In genomic region chr2:187916799-187917198, GRCh38 we compare ENCODE assay signal across 18 cellular contexts.
"Had no signal": no experiment of that assay in that cellular context is flagged by ENCODE, and none has a peak within 500 bp of the region (broad histone marks: within the 10 kb centered on the region; RNA-seq: fewer than 3 reads in every experiment).

No MANE protein-coding gene starts in this region.

- H3K9me3 ChIP-seq: gastrocnemius medialis, left lung, prostate gland, right atrium auricular region, sigmoid colon, thoracic aorta, tibial nerve, upper lobe of left lung had no signal

- H3K27ac ChIP-seq: gastrocnemius medialis, left lung, prostate gland, right atrium auricular region, sigmoid colon, thoracic aorta, tibial nerve, upper lobe of left lung had no signal

- DNase-seq: cortex of kidney; effector memory CD8-positive, alpha-beta T cell; gastrocnemius medialis; head of caudate nucleus; left lung; mesendoderm; midbrain; naive thymus-derived CD4-positive, alpha-beta T cell; nucleus accumbens; sigmoid colon; stimulated activated CD4-positive, alpha-beta T cell treated with anti-CD3 and anti-CD28 coated beads, Interleukin-2, amount 100 ng/mL, for 24 hours; stimulated activated CD4-positive, alpha-beta T cell treated with anti-CD3 and anti-CD28 coated beads, Interleukin-4, amount 100 ng/mL, for 24 hours; upper lobe of left lung had no signal

- H3K36me3 ChIP-seq: gastrocnemius medialis, left lung, neural progenitor cell, prostate gland, right atrium auricular region, sigmoid colon, thoracic aorta, tibial nerve, upper lobe of left lung had no signal

- H3K9ac ChIP-seq: neural progenitor cell had no signal

- H3K4me3 ChIP-seq: gastrocnemius medialis, left lung, neural progenitor cell, prostate gland, right atrium auricular region, sigmoid colon, thoracic aorta, tibial nerve, upper lobe of left lung had no signal

- H3K4me1 ChIP-seq: gastrocnemius medialis, left lung, prostate gland, right atrium auricular region, sigmoid colon, tibial nerve, upper lobe of left lung had no signal

- H3K27me3 ChIP-seq: gastrocnemius medialis, left lung, neural progenitor cell, right atrium auricular region, sigmoid colon, tibial nerve, upper lobe of left lung had no signal
